1 cellular context compared by ENCODE assay signal in the genomic region with DNA sequence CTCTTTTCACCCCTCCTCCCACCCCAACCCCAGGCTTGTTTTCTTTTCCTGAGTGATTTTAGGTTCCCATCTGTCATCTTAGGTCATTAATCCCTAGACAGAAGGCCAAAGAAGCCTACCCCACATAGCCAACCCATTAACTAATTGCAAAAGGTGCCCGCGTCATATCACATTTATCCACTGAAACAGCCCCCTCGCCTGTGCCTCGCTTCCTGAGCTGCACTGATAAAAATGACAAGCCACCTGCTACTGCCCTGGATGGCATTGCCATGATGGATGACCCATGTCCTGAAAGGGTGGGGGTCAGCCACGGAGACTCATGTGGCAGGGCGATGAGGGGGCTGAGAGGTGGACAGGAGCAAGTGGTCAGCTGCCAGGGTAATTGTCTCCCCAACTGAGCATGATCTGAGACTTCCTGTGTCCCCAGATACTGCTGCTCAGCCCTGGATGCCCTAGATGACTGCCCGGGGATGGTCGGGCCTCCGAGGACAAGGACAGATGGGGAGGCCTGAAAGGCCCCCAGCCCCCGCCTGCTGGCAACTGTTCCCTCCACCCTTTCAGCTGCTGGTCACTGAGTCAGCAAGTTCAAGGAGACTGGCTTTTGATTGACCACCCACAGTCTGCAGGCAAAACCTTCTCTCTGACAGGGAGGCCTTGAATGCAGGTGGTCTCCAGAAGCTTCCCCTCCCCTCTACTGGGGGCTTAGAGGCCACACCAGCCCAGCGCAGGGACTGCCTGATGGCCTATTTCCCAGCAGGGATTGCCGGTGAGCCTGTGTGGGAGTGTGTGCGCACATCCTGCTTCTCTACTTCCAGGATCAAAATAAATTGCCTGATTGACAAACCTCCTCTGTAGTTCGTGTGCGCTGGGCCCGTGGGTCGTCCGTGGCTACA.
TF ChIP-seq lines count a peak whose summit lies in the region.

No MANE protein-coding gene starts in this region.

TF ChIP-seq in SK-N-SH treated with all-trans-retinoic acid at 6 μM for 48 hours, 23 proteins besides CTCF, POLR2A, EP300 and RAD21 (continued from another document):
- TF ChIP-seq, protein P1, sequence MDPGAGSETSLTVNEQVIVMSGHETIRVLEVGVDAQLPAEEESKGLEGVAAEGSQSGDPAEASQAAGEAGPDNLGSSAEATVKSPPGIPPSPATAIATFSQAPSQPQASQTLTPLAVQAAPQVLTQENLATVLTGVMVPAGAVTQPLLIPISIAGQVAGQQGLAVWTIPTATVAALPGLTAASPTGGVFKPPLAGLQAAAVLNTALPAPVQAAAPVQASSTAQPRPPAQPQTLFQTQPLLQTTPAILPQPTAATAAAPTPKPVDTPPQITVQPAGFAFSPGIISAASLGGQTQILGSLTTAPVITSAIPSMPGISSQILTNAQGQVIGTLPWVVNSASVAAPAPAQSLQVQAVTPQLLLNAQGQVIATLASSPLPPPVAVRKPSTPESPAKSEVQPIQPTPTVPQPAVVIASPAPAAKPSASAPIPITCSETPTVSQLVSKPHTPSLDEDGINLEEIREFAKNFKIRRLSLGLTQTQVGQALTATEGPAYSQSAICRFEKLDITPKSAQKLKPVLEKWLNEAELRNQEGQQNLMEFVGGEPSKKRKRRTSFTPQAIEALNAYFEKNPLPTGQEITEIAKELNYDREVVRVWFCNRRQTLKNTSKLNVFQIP (CRISPR knock-in tag; IDR thresholded peaks at IDR 0.05; ENCODE audit: borderline replicate concordance, low read depth) = no peak
- TF ChIP-seq PPARA (CRISPR knock-in tag; IDR thresholded peaks at IDR 0.05; ENCODE audit: borderline replicate concordance) = no peak
- TF ChIP-seq TOX (CRISPR knock-in tag; IDR thresholded peaks at IDR 0.05; ENCODE audit: borderline replicate concordance) = no peak
- TF ChIP-seq ZNF70 (CRISPR knock-in tag; IDR thresholded peaks at IDR 0.05) = no peak
- no peak for TF ChIP-seq ESRRG (CRISPR knock-in tag; IDR thresholded peaks at IDR 0.05)
- no peak for TF ChIP-seq ZNF565 (CRISPR knock-in tag; conservative IDR thresholded peaks at IDR 0.05; ENCODE audit: low read depth)
- no peak for TF ChIP-seq TCF4 (CRISPR knock-in tag; IDR thresholded peaks at IDR 0.05; ENCODE audit: borderline replicate concordance)
- TF ChIP-seq ARNTL (CRISPR knock-in tag; IDR thresholded peaks at IDR 0.05; ENCODE audit: borderline replicate concordance, low read depth) = no peak
- no peak for TF ChIP-seq ISL1 (CRISPR knock-in tag; IDR thresholded peaks at IDR 0.05)
- TF ChIP-seq ZFP30 (CRISPR knock-in tag; IDR thresholded peaks at IDR 0.05) = no peak
- TF ChIP-seq ZFP3 (CRISPR knock-in tag; IDR thresholded peaks at IDR 0.05) = no peak
- TF ChIP-seq ZC3H10 (CRISPR knock-in tag; IDR thresholded peaks at IDR 0.05) = no peak
- TF ChIP-seq BACH2 (CRISPR knock-in tag; IDR thresholded peaks at IDR 0.05; ENCODE audit: borderline replicate concordance) = no peak
- TF ChIP-seq PATZ1 (CRISPR knock-in tag; IDR thresholded peaks at IDR 0.05; ENCODE audit: borderline replicate concordance) = no peak
- TF ChIP-seq RARB (CRISPR knock-in tag; IDR thresholded peaks at IDR 0.05) = no peak
- TF ChIP-seq CSDC2 (CRISPR knock-in tag; IDR thresholded peaks at IDR 0.05) = no peak
- no peak for TF ChIP-seq TSHZ2 (CRISPR knock-in tag; IDR thresholded peaks at IDR 0.05)
